1 cellular context compared by ENCODE assay signal in the genomic region with DNA sequence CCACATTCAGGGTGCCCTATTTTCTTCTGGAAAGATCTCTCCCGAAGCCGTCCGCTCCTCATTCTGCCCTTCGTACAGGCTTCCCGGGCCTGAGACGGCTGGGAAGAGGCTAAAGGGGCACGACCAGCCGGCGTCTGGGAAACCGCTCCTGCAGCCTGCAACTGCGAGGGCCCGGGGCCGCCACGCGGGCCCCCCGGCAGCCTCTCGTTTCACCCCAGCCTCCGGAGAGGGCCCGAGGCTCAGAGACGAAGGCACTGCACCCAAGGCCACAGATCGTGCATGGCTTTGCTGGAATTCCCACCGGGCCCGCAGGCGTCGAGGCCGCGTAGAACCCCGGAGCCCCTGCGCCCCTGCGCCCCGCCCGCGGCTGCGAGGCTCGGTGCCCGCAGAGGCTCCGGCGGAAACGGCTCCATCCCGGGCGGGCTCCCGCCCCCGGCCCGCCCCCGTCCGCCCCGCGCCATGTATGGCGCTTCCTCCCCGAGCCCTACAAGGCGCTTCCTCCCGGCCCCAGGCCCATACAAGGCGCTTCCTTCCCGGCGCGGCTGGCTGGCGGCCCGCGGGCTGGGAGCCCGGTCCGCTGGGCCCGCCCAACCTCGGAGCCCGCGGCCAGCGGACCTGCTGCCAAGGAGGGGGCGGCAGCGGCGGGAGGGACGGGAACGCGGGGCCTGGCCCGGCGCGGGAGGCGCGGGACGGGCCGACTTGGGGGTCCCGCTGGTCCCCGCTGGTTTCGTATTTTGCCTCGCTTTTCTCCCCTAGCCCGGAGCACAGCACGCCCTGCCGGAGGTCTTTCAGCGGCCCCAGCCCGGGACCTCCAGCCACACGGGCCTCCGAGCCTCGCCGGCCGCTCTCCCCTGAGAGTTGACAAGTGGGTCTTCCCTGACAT.
TF ChIP-seq lines count a peak whose summit lies in the region.

No MANE protein-coding gene starts in this region.

TF ChIP-seq in HepG2, 621 proteins besides CTCF, POLR2A, EP300 and RAD21 (continued from another document and continues in another):
- no peak for TF ChIP-seq ZUFSP (CRISPR knock-in tag; IDR thresholded peaks at IDR 0.05; ENCODE audit: borderline replicate concordance)
- TF ChIP-seq ZNF562 (CRISPR knock-in tag; IDR thresholded peaks at IDR 0.05; ENCODE audit: borderline replicate concordance): no peak
- no peak for TF ChIP-seq ZNF781 (CRISPR knock-in tag; IDR thresholded peaks at IDR 0.05; ENCODE audit: borderline replicate concordance, not compliant biosample characterization)
- peak; percentile 83 for TF ChIP-seq ZNF777 (CRISPR knock-in tag; IDR thresholded peaks at IDR 0.05)
- 0 out of 2 replicates have a peak, but pooled peaks have one; percentile 36 for TF ChIP-seq ZNF121 (CRISPR knock-in tag; IDR thresholded peaks at IDR 0.05)
- 0 out of 2 replicates have a peak, but pooled peaks have one; percentile 42 for TF ChIP-seq IRF1 (CRISPR knock-in tag; IDR thresholded peaks at IDR 0.05; ENCODE audit: low read depth)
- no peak for TF ChIP-seq ZNF234 (CRISPR knock-in tag; conservative IDR thresholded peaks at IDR 0.05)
- TF ChIP-seq KLF15 (CRISPR knock-in tag; IDR thresholded peaks at IDR 0.05; ENCODE audit: borderline replicate concordance): 0 out of 2 replicates have a peak, but pooled peaks have one; percentile 57
- TF ChIP-seq ZHX2 (IDR thresholded peaks at IDR 0.05; ENCODE audit: low read depth): 0 out of 2 replicates have a peak, but pooled peaks have one; percentile 25
- no peak for TF ChIP-seq ZHX2 (CRISPR knock-in tag; IDR thresholded peaks at IDR 0.05; ENCODE audit: borderline replicate concordance)
- TF ChIP-seq MED1 (CRISPR knock-in tag; IDR thresholded peaks at IDR 0.05): peak; percentile 42; the same call in 1 of the 2 replicates
- 0 out of 2 replicates have a peak, but pooled peaks have one; percentile 31 for TF ChIP-seq ZNF451 (CRISPR knock-in tag; IDR thresholded peaks at IDR 0.05)
- TF ChIP-seq ZNF326 (CRISPR knock-in tag; IDR thresholded peaks at IDR 0.05; ENCODE audit: borderline replicate concordance): no peak
- no peak for TF ChIP-seq PBX2 (CRISPR knock-in tag; IDR thresholded peaks at IDR 0.05)
- TF ChIP-seq ZNF543 (CRISPR knock-in tag; IDR thresholded peaks at IDR 0.05): peak; percentile 79; the same call in 1 of the 2 replicates
- no peak; the same call in 1 of the 2 replicates for TF ChIP-seq NFAT5 (CRISPR knock-in tag; IDR thresholded peaks at IDR 0.05)
- no peak for TF ChIP-seq RFXANK (CRISPR knock-in tag; IDR thresholded peaks at IDR 0.05)
- 0 out of 2 replicates have a peak, but pooled peaks have one; percentile 30 for TF ChIP-seq SMYD3 (CRISPR knock-in tag; IDR thresholded peaks at IDR 0.05)
- TF ChIP-seq ZNF547 (CRISPR knock-in tag; IDR thresholded peaks at IDR 0.05): peak; percentile 12
- TF ChIP-seq SP140L (CRISPR knock-in tag; IDR thresholded peaks at IDR 0.05; ENCODE audit: borderline replicate concordance): no peak
- TF ChIP-seq SMARCE1 (IDR thresholded peaks at IDR 0.05; ENCODE audit: borderline replicate concordance): no peak
- no peak for TF ChIP-seq ZBTB8A (CRISPR knock-in tag; IDR thresholded peaks at IDR 0.05; ENCODE audit: borderline replicate concordance, low read depth)
- TF ChIP-seq MAX (IDR thresholded peaks at IDR 0.05): peak; percentile 77
- TF ChIP-seq, protein P1, sequence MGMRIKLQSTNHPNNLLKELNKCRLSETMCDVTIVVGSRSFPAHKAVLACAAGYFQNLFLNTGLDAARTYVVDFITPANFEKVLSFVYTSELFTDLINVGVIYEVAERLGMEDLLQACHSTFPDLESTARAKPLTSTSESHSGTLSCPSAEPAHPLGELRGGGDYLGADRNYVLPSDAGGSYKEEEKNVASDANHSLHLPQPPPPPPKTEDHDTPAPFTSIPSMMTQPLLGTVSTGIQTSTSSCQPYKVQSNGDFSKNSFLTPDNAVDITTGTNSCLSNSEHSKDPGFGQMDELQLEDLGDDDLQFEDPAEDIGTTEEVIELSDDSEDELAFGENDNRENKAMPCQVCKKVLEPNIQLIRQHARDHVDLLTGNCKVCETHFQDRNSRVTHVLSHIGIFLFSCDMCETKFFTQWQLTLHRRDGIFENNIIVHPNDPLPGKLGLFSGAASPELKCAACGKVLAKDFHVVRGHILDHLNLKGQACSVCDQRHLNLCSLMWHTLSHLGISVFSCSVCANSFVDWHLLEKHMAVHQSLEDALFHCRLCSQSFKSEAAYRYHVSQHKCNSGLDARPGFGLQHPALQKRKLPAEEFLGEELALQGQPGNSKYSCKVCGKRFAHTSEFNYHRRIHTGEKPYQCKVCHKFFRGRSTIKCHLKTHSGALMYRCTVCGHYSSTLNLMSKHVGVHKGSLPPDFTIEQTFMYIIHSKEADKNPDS (CRISPR knock-in tag; IDR thresholded peaks at IDR 0.05): no peak
- TF ChIP-seq ZEB1 (IDR thresholded peaks at IDR 0.05; ENCODE audit: insufficient replicate concordance, low read depth): no peak
- TF ChIP-seq CENPX (CRISPR knock-in tag; IDR thresholded peaks at IDR 0.05): no peak
- TF ChIP-seq SMAD9 (CRISPR knock-in tag; IDR thresholded peaks at IDR 0.05): no peak
- TF ChIP-seq LBX2 (CRISPR knock-in tag; IDR thresholded peaks at IDR 0.05; ENCODE audit: borderline replicate concordance): no peak
- TF ChIP-seq ZNF776 (CRISPR knock-in tag; IDR thresholded peaks at IDR 0.05): no peak
- TF ChIP-seq ZNF350 (CRISPR knock-in tag; IDR thresholded peaks at IDR 0.05; ENCODE audit: borderline replicate concordance, low read depth): no peak
- no peak for TF ChIP-seq ZNF546 (CRISPR knock-in tag; conservative IDR thresholded peaks at IDR 0.05)
- peak; percentile 58; the same call in 1 of the 2 replicates for TF ChIP-seq POLR2G (IDR thresholded peaks at IDR 0.05; ENCODE audit: low read depth, low read length)
- TF ChIP-seq POGZ (CRISPR knock-in tag; IDR thresholded peaks at IDR 0.05): no peak
- TF ChIP-seq MAFK (conservative IDR thresholded peaks at IDR 0.05 in 1 of 2, IDR thresholded peaks at IDR 0.05 in 1 of 2; ENCODE audit: low read length in 2 of 2): no peak
